Comparison of ENCODE assay signal across 12 cellular contexts in the genomic region with DNA sequence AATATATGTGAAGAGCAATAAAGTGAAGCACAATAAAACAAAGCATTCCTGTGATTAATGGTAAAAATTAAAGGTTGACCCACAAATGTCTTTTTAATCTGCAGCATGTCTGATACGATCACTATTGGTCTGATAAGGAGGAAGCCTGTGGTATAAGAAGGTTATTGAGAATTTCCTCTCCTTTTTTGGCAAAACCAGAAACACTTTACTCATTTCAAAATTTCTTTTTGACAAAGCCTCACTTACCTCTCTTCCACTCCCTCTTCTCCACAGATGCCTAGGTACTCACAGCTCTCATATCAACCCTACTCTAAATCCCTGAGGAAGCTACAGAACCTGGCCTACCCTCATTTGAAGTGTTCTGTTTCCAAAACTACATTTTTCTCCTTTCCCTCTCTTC. TPM values are rescaled to one million over a fixed set of nuclear protein-coding genes. Genes with fewer than 3 reads are reported as not detected.
A peak's percentile ranks its signal among the peaks of the same experiment; 100 is the strongest.
DNase-seq lines count a peak whose midpoint lies in the region; ATAC-seq and TF ChIP-seq lines count a peak whose summit lies in the region.
"Had no signal": no experiment of that assay in that cellular context is flagged by ENCODE, and none has a peak within 500 bp of the region (broad histone marks: within the 10 kb centered on the region; RNA-seq: fewer than 3 reads in every experiment).

No MANE protein-coding gene starts in this region.

- DNase-seq in GM13977 (ENCODE audit: low spot score) = peak; percentile 18
- DNase-seq in central memory CD8-positive, alpha-beta T cell (ENCODE audit: low spot score in 2 of 2) = no peak
- no peak for DNase-seq in stimulated activated CD4-positive, alpha-beta T cell treated with anti-CD3 and anti-CD28 coated beads, Interleukin-2, amount 100 ng/mL, for 48 hours
- no peak for DNase-seq in NCI-H1092 treated with DMSO at 0.1 percent for 48 hours (lab: John Stamatoyannopoulos, UW)
- no peak for DNase-seq in COLO668 (lab: John Stamatoyannopoulos, UW; ENCODE audit: unreplicated experiment)
- DNase-seq in spleen = no peak
- DNase-seq: NK-92 treated with Interleukin-12 subunit alpha and Interleukin-12 subunit beta, amount 100 ng/mL, for 24 hours; retina; SHP77 treated with DMSO at 0.1 percent for 48 hours had no signal

- TF ChIP-seq POLR2A in spleen (IDR thresholded peaks at IDR 0.05) = no peak

- TF ChIP-seq CTCF in GM13977 (IDR thresholded peaks at IDR 0.05; ENCODE audit: extremely low read depth, insufficient read depth, missing control alignments) (no peak), spleen (IDR thresholded peaks at IDR 0.05 in 8 of 11, conservative IDR thresholded peaks at IDR 0.05 in 3 of 11) (no peak)

- no peak overlapping the region for H3K27ac ChIP-seq in spleen
- H3K27ac ChIP-seq: breast epithelium had no signal

- H3K4me1 Mint-ChIP-seq in central memory CD8-positive, alpha-beta T cell = peaks cover 43% of the 10 kb centered on the region

- H3K4me3 ChIP-seq in spleen = no peak overlapping the region
- H3K4me3 ChIP-seq: breast epithelium had no signal

- WGBS in spleen, 5 donors = 30 to 48% (median 40%) methylated on average over 1 of the region's 1 CpG

- H3K27me3 Mint-ChIP-seq in central memory CD8-positive, alpha-beta T cell = no peaks in the 10 kb centered on the region

- H3K36me3 Mint-ChIP-seq in central memory CD8-positive, alpha-beta T cell (ENCODE audit: insufficient read depth) = peaks cover 4% of the 10 kb centered on the region

- ATAC-seq in GM19351 (IDR thresholded peaks at IDR 0.05; ENCODE audit: unreplicated experiment) (peak; percentile 62), HG03558 (IDR thresholded peaks at IDR 0.05; ENCODE audit: extremely low read depth, unreplicated experiment) (peak; percentile 42)
- no peak for ATAC-seq in central memory CD8-positive, alpha-beta T cell (replicated peaks; ENCODE audit: extremely low read depth, poor library complexity, severe bottlenecking)

- H3K27ac Mint-ChIP-seq in central memory CD8-positive, alpha-beta T cell (ENCODE audit: low read depth) = peak overlapping the region; percentile 42

- H3K9me3 ChIP-seq in spleen = peaks cover 0 to 25% (median 12%) of the 10 kb centered on the region in 8 donors
- H3K9me3 ChIP-seq: breast epithelium had no signal

- intact Hi-C loops in spleen (cut with DNase I; ENCODE audit: low total_unique reads) = no loop called here

- in situ Hi-C loops in GM13977 (cut with MboI; ENCODE audit: low pct_unique_long_range_greater_than_20kb, low sequenced_read_pairs, unreplicated experiment) = no loop called here

- no peaks in the 10 kb centered on the region for H3K36me3 ChIP-seq in spleen
- H3K36me3 ChIP-seq: breast epithelium had no signal

- no peaks in the 10 kb centered on the region for H3K27me3 ChIP-seq in spleen (replicated peaks in 1 of 7)
- H3K27me3 ChIP-seq: breast epithelium had no signal

- H3K4me3 Mint-ChIP-seq in central memory CD8-positive, alpha-beta T cell = peak overlapping the region; percentile 39

- no peaks in the 10 kb centered on the region for H3K9me3 Mint-ChIP-seq in central memory CD8-positive, alpha-beta T cell

- H3K4me1 ChIP-seq in spleen = peaks cover 0 to 23% (median 8%) of the 10 kb centered on the region in 6 donors
- H3K4me1 ChIP-seq: breast epithelium had no signal

RNA-seq across cellular contexts. Expression of gene TSPAN5, which starts 56.1 kb away (rescaled TPM):
- 10 to 100 TPM; 14.9 to 33.6 (median 25.7) TPM for total RNA-seq in spleen
- polyA plus RNA-seq in spleen = 1 to 10 TPM; 4.6 to 6.5 (median 5.0) TPM
